21 cellular contexts compared by ENCODE assay signal in genomic region chr17:57363580-57363979, GRCh38.
"Had no signal": no experiment of that assay in that cellular context is flagged by ENCODE, and none has a peak within 500 bp of the region (broad histone marks: within the 10 kb centered on the region; RNA-seq: fewer than 3 reads in every experiment).

No MANE protein-coding gene starts in this region.

- H3K9me3 Mint-ChIP-seq: activated CD4-positive, alpha-beta memory T cell treated with anti-CD3 and anti-CD28 coated beads, Interleukin-2, amount 10 ng/mL, durations not matched to agents 7 days and 5 days; activated naive CD4-positive, alpha-beta T cell treated with anti-CD3 and anti-CD28 coated beads, Interleukin-2, amount 10 ng/mL, durations not matched to agents 7 days and 5 days; dendritic cell treated with granulocyte-macrophage colony-stimulating factor and Interleukin-4, amounts not matched to agents 40 ng/mL and 50 ng/mL, for 4 days; natural killer cell; stimulated activated naive CD8-positive, alpha-beta T cell treated with anti-CD3 and anti-CD28 coated beads, Interleukin-15, Interleukin-2, amounts not matched to agents 100 ng/mL and 50 ng/mL, for 24 hours had no signal

- H3K36me3 Mint-ChIP-seq: natural killer cell had no signal

- ATAC-seq: natural killer cell, pancreas, right cardiac atrium, upper lobe of right lung had no signal

- H3K4me1 Mint-ChIP-seq: activated naive CD4-positive, alpha-beta T cell treated with anti-CD3 and anti-CD28 coated beads, Interleukin-2, amount 10 ng/mL, durations not matched to agents 7 days and 5 days had no signal

- H3K36me3 ChIP-seq: cardiac muscle cell, pancreas, thyroid gland, upper lobe of right lung had no signal

- FAIRE-seq: pancreas had no signal

- H3K27me3 ChIP-seq: cardiac muscle cell, pancreas, thyroid gland, upper lobe of right lung had no signal

- H3K4me3 Mint-ChIP-seq: activated CD4-positive, alpha-beta memory T cell treated with anti-CD3 and anti-CD28 coated beads, Interleukin-2, amount 10 ng/mL, durations not matched to agents 7 days and 5 days; activated naive CD4-positive, alpha-beta T cell treated with anti-CD3 and anti-CD28 coated beads, Interleukin-2, amount 10 ng/mL, durations not matched to agents 7 days and 5 days; dendritic cell treated with granulocyte-macrophage colony-stimulating factor and Interleukin-4, amounts not matched to agents 40 ng/mL and 50 ng/mL, for 4 days; natural killer cell; stimulated activated naive CD8-positive, alpha-beta T cell treated with anti-CD3 and anti-CD28 coated beads, Interleukin-15, Interleukin-2, amounts not matched to agents 100 ng/mL and 50 ng/mL, for 24 hours had no signal

- H3K27ac ChIP-seq: cardiac muscle cell, pancreas, upper lobe of right lung had no signal

- H3K4me3 ChIP-seq: cardiac muscle cell, pancreas, thyroid gland, upper lobe of right lung had no signal

- H3K27me3 Mint-ChIP-seq: activated CD4-positive, alpha-beta memory T cell treated with anti-CD3 and anti-CD28 coated beads, Interleukin-2, amount 10 ng/mL, durations not matched to agents 7 days and 5 days; activated naive CD4-positive, alpha-beta T cell treated with anti-CD3 and anti-CD28 coated beads, Interleukin-2, amount 10 ng/mL, durations not matched to agents 7 days and 5 days; stimulated activated naive CD8-positive, alpha-beta T cell treated with anti-CD3 and anti-CD28 coated beads, Interleukin-15, Interleukin-2, amounts not matched to agents 100 ng/mL and 50 ng/mL, for 24 hours had no signal

- H3K27ac Mint-ChIP-seq: activated CD4-positive, alpha-beta memory T cell treated with anti-CD3 and anti-CD28 coated beads, Interleukin-2, amount 10 ng/mL, durations not matched to agents 7 days and 5 days; activated naive CD4-positive, alpha-beta T cell treated with anti-CD3 and anti-CD28 coated beads, Interleukin-2, amount 10 ng/mL, durations not matched to agents 7 days and 5 days; dendritic cell treated with granulocyte-macrophage colony-stimulating factor and Interleukin-4, amounts not matched to agents 40 ng/mL and 50 ng/mL, for 4 days; natural killer cell; stimulated activated naive CD8-positive, alpha-beta T cell treated with anti-CD3 and anti-CD28 coated beads, Interleukin-15, Interleukin-2, amounts not matched to agents 100 ng/mL and 50 ng/mL, for 24 hours had no signal

- DNase-seq: activated CD4-positive, alpha-beta memory T cell treated with anti-CD3 and anti-CD28 coated beads, Interleukin-2, amount 10 ng/mL, durations not matched to agents 7 days and 5 days; activated CD4-positive, alpha-beta T cell treated with anti-CD3 and anti-CD28 coated beads for 4 hours; activated CD4-positive, CD25-positive, alpha-beta regulatory T cell; activated effector memory CD4-positive, alpha-beta T cell treated with anti-CD3 and anti-CD28 coated beads, Interleukin-2, amount 50 U/mL, for 16 hours; activated naive CD4-positive, alpha-beta T cell treated with anti-CD3 and anti-CD28 coated beads, Interleukin-2, amount 10 ng/mL, durations not matched to agents 7 days and 5 days; amygdala; effector CD4-positive, alpha-beta T cell; foreskin melanocyte; glutamatergic neuron; hippocampal formation; midbrain; natural killer cell; pancreas; right cardiac atrium; stimulated activated CD4-positive, alpha-beta T cell treated with anti-CD3 and anti-CD28 coated beads, Interleukin-1b, Interleukin-23, amount 100 ng/mL, for 48 hours; T-helper 9 cell; upper lobe of right lung had no signal

- H3K9me3 ChIP-seq: pancreas, thyroid gland, upper lobe of right lung had no signal
